ENCODE assay signal across 1 cellular context in the genomic region with DNA sequence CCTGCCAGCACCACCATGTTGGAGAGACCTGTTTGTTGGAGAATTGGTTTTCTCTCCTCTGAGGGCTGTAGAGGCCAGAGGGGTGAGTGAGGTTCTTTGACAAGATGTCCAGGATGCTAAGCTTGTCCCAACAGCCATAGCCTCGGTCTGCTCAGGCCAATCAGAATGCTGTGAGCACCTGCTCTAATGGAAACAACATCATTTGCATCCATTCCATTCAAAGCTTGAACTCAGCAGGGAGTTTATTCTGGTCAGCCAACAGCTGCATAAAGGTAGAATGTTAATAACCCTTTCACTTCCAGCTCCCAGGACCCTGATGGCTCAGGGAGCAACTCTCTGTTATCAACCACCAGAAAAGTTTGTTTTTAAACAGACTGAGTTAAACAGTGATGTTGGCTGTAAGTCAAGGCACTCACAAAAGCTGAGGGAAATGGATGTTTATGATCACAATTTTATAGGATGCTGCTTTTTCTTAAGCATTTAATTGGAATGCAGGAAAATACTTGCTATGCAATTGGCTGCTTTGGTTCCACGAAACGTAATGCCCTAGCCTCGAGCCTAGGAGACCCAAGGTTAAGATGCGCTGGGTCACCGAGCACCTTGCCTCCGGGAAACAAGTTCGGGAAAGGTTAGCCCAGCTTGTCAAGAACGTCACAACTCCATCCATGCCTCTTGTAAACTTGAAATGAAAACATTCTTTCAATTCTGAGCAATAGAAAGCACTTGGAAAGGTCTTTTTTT.
TF ChIP-seq lines count a peak whose summit lies in the region.

No MANE protein-coding gene starts in this region.

TF ChIP-seq in IMR-90, 13 proteins besides CTCF, POLR2A, EP300 and RAD21 (continued from another document):
- TF ChIP-seq, protein P1, sequence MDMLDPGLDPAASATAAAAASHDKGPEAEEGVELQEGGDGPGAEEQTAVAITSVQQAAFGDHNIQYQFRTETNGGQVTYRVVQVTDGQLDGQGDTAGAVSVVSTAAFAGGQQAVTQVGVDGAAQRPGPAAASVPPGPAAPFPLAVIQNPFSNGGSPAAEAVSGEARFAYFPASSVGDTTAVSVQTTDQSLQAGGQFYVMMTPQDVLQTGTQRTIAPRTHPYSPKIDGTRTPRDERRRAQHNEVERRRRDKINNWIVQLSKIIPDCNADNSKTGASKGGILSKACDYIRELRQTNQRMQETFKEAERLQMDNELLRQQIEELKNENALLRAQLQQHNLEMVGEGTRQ (IDR thresholded peaks at IDR 0.05; ENCODE audit: low read depth, low read length) = no peak
- TF ChIP-seq RCOR1 (IDR thresholded peaks at IDR 0.05; ENCODE audit: insufficient replicate concordance, low read length) = no peak
- TF ChIP-seq MAZ (IDR thresholded peaks at IDR 0.05; ENCODE audit: borderline replicate concordance, low read depth, low read length) = no peak
- TF ChIP-seq MXI1 (IDR thresholded peaks at IDR 0.05; ENCODE audit: borderline replicate concordance, low read depth, low read length) = no peak
- no peak for TF ChIP-seq CEBPB (IDR thresholded peaks at IDR 0.05; ENCODE audit: low read depth, low read length)
- TF ChIP-seq NFE2L2 (IDR thresholded peaks at IDR 0.05; ENCODE audit: low read depth, low read length) = no peak
- TF ChIP-seq CHD1 (IDR thresholded peaks at IDR 0.05; ENCODE audit: low read depth, low read length) = no peak
- TF ChIP-seq FOS (IDR thresholded peaks at IDR 0.05; ENCODE audit: low read depth, low read length) = no peak
- TF ChIP-seq, protein P2, sequence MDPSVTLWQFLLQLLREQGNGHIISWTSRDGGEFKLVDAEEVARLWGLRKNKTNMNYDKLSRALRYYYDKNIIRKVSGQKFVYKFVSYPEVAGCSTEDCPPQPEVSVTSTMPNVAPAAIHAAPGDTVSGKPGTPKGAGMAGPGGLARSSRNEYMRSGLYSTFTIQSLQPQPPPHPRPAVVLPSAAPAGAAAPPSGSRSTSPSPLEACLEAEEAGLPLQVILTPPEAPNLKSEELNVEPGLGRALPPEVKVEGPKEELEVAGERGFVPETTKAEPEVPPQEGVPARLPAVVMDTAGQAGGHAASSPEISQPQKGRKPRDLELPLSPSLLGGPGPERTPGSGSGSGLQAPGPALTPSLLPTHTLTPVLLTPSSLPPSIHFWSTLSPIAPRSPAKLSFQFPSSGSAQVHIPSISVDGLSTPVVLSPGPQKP (IDR thresholded peaks at IDR 0.05; ENCODE audit: borderline replicate concordance, low read depth, low read length) = no peak
- no peak for TF ChIP-seq BHLHE40 (IDR thresholded peaks at IDR 0.05; ENCODE audit: low read depth, low read length)
TF ChIP-seq in IMR-90: peak in this region for 0.
